ENCODE assay signal across 8 cellular contexts in genomic region chr19:3968556-3969434, GRCh38.
DNase-seq lines count a peak whose midpoint lies in the region; ATAC-seq lines count a peak whose summit lies in the region.

No MANE protein-coding gene starts in this region.

- no peak for ATAC-seq in GM21825 (IDR thresholded peaks at IDR 0.05; ENCODE audit: unreplicated experiment)

- H3K9me3 ChIP-seq in subcutaneous abdominal adipose tissue (ENCODE audit: control insufficient read depth in 5 of 5, low read length in 5 of 5): no peaks in the 10 kb centered on the region

- peak; percentile 43 to 58 for DNase-seq in SHP77 (lab: John Stamatoyannopoulos, UW)
- DNase-seq in SHP77 treated with DMSO at 0.1 percent for 48 hours (lab: John Stamatoyannopoulos, UW): no peak
- DNase-seq in NCI-H774 (lab: John Stamatoyannopoulos, UW): peak; percentile 42
- DNase-seq in dedifferentiated amniotic fluid mesenchymal stem cell (ENCODE audit: extremely low spot score): peak; percentile 99
- DNase-seq in left kidney (ENCODE audit: low read depth, low spot score): peak; percentile 93
- DNase-seq in effector CD8-positive, alpha-beta T cell (lab: John Stamatoyannopoulos, UW): no peak

- H3K4me1 ChIP-seq in subcutaneous abdominal adipose tissue (ENCODE audit: control insufficient read depth in 5 of 5, insufficient read depth in 5 of 5, low read length in 5 of 5): peaks cover 9 to 45% (median 34%) of the 10 kb centered on the region in 5 donors

- H3K9ac ChIP-seq in subcutaneous abdominal adipose tissue (ENCODE audit: low read length in 5 of 5): peak overlapping the region in 3 of 5 donors; percentile 56 to 91 (median 87)

- peak overlapping the region; percentile 90 for H3K27ac ChIP-seq in subcutaneous abdominal adipose tissue (ENCODE audit: low read depth, low read length)

- peaks cover 0 to 40% (median 30%) of the 10 kb centered on the region in 5 donors for H3K36me3 ChIP-seq in subcutaneous abdominal adipose tissue (ENCODE audit: control insufficient read depth in 5 of 5, insufficient read depth in 5 of 5, low read length in 5 of 5)

- H3K27me3 ChIP-seq in subcutaneous abdominal adipose tissue (ENCODE audit: control insufficient read depth in 5 of 5, insufficient read depth in 4 of 5, low read length in 5 of 5): no peaks in the 10 kb centered on the region

- peak overlapping the region in 4 of 5 donors; percentile 44 to 89 (median 80) for H3K4me3 ChIP-seq in subcutaneous abdominal adipose tissue (ENCODE audit: low read depth in 1 of 5, low read length in 5 of 5)

Comparison
In these comparisons a context has a peak if more than half of its experiments do, and no peak if none do; other contexts are left out.
1. DNase-seq: peak in SHP77 (2 of 2), NCI-H774 (single experiment), dedifferentiated amniotic fluid mesenchymal stem cell (single experiment) and left kidney (single experiment); none in SHP77 treated with DMSO at 0.1 percent for 48 hours (single experiment) and effector CD8-positive, alpha-beta T cell (single experiment).